Comparison of ENCODE assay signal across 31 cellular contexts in the genomic region with DNA sequence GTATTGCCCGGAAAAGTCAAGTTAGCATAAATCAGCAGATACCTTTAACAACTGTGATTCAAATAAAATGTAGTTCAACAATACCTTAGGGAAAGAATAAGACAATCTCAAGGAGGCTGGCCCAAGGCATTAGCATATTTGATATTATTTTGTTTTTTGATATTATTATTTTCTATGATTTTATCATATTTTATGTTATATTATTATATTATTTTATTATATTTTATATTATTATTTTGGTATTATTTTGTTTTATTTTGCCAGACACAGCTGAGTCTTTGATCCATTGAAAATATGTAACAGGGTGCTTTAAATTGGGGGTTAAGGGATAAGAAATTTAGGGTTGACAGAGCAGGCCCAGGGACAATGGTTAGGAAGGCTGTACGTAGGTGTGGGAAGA.
A peak's percentile ranks its signal among the peaks of the same experiment; 100 is the strongest.
DNase-seq lines count a peak whose midpoint lies in the region; ATAC-seq and TF ChIP-seq lines count a peak whose summit lies in the region.
"Had no signal": no experiment of that assay in that cellular context is flagged by ENCODE, and none has a peak within 500 bp of the region (broad histone marks: within the 10 kb centered on the region; RNA-seq: fewer than 3 reads in every experiment).

No MANE protein-coding gene starts in this region.

- whole genome bisulfite sequencing in neuronal stem cell (ENCODE audit: extremely low coverage in 2 of 2, insufficient read length in 2 of 2, insufficient replicate concordance in 1 of 2), 2 donors, result no CpG with 5 or more reads among the region's 2 CpGs

- DNase-seq in WTC11 (ENCODE audit: low spot score) (no peak), neuronal stem cell (ENCODE audit: low spot score) (no peak), HK-2 (ENCODE audit: unreplicated experiment) (no peak), MCF 10A (ENCODE audit: unreplicated experiment) (no peak)
- DNase-seq: 8988T; ACHN; AML-193; BE2C; C1 segment of cervical spinal cord; Caco-2; Calu3; CD4-positive, alpha-beta memory T cell; CD4-positive, alpha-beta T cell; CD4-positive, CD25-positive, alpha-beta regulatory T cell; CD8-positive, alpha-beta memory T cell; CD8-positive, alpha-beta T cell; COR-L47; DMS 273 treated with DMSO at 0.1 percent for 48 hours; DMS153; DMS53; DMS79; DMS79 treated with DMSO at 0.1 percent for 48 hours; DND-41; EL had no signal

- intact Hi-C loops in MCF 10A (cut with micrococcal nuclease), result no loop called here

- H3K4me1 Mint-ChIP-seq in WTC11, result peaks cover 30% of the 10 kb centered on the region
- H3K4me1 Mint-ChIP-seq in MCF 10A (ENCODE audit: insufficient read depth, unreplicated experiment), result no peaks in the 10 kb centered on the region
- H3K4me1 Mint-ChIP-seq: B cell; CD14-positive monocyte; CD4-positive, alpha-beta memory T cell; CD4-positive, CD25-positive, alpha-beta regulatory T cell; CD8-positive, alpha-beta memory T cell had no signal

- H3K27me3 ChIP-seq in neuronal stem cell (ENCODE audit: control insufficient read depth in 3 of 3, insufficient read depth in 3 of 3, low read depth in 1 of 3, low read length in 3 of 3), result no peaks in the 10 kb centered on the region
- H3K27me3 ChIP-seq: BE2C; BLaER1; BLaER1 treated with 17β-estradiol and CSF1 and Interleukin-3, amounts not matched to agents 10 nM and 100 nM had no signal

- H3K4me2 ChIP-seq in neuronal stem cell (ENCODE audit: insufficient read depth, low read length, poor library complexity, severe bottlenecking), result no peak overlapping the region
- H3K4me2 ChIP-seq: A549; BLaER1; BLaER1 treated with 17β-estradiol and CSF1 and Interleukin-3, amounts not matched to agents 10 nM and 100 nM had no signal

- no peak overlapping the region for H2BK15ac ChIP-seq in neuronal stem cell (ENCODE audit: low read length)

- no peaks in the 10 kb centered on the region for H3K79me1 ChIP-seq in neuronal stem cell (ENCODE audit: low read depth, low read length)

- no peak overlapping the region for H3K18ac ChIP-seq in neuronal stem cell (ENCODE audit: low read length)

- H3K4me1 ChIP-seq in neuronal stem cell (ENCODE audit: control insufficient read depth in 2 of 2, insufficient read depth in 1 of 2, low read depth in 1 of 2, low read length in 2 of 2), result peaks cover 0 to 3% of the 10 kb centered on the region in 2 donors
- H3K4me1 ChIP-seq: A549; BE2C; BLaER1; BLaER1 treated with 17β-estradiol and CSF1 and Interleukin-3, amounts not matched to agents 10 nM and 100 nM; Caco-2 had no signal

- TF ChIP-seq CTCF in WTC11 (IDR thresholded peaks at IDR 0.05) (no peak), MCF 10A (IDR thresholded peaks at IDR 0.05; ENCODE audit: unreplicated experiment) (no peak)

- H2BK120ac ChIP-seq in neuronal stem cell (ENCODE audit: low read depth, low read length), result no peak overlapping the region

- POLR2A ChIA-PET in WTC11 (lab: Charles Lee) (no interaction called here), MCF 10A (lab: Yijun Ruan, JAX) (no interaction called here)

- no peak overlapping the region for H3K14ac ChIP-seq in neuronal stem cell (ENCODE audit: low read length)

- no peaks in the 10 kb centered on the region for H3K27me3 Mint-ChIP-seq in WTC11 (ENCODE audit: low read depth)
- no peaks in the 10 kb centered on the region for H3K27me3 Mint-ChIP-seq in MCF 10A (ENCODE audit: insufficient read depth, unreplicated experiment)
- H3K27me3 Mint-ChIP-seq: B cell; CD4-positive, alpha-beta memory T cell; CD4-positive, alpha-beta T cell; CD4-positive, CD25-positive, alpha-beta regulatory T cell; CD8-positive, alpha-beta memory T cell had no signal

- no peak overlapping the region for H3K27ac Mint-ChIP-seq in WTC11
- H3K27ac Mint-ChIP-seq in MCF 10A (ENCODE audit: low read depth, unreplicated experiment), result no peak overlapping the region
- H3K27ac Mint-ChIP-seq: B cell; CD14-positive monocyte; CD4-positive, alpha-beta memory T cell; CD4-positive, alpha-beta T cell; CD4-positive, CD25-positive, alpha-beta regulatory T cell; CD8-positive, alpha-beta memory T cell; CD8-positive, alpha-beta T cell had no signal

- H2AFZ ChIP-seq in neuronal stem cell (ENCODE audit: low read length), result peak overlapping the region; percentile 13

- no peak overlapping the region for H4K91ac ChIP-seq in neuronal stem cell (ENCODE audit: low read depth, low read length, poor library complexity)

- H3K36me3 Mint-ChIP-seq in WTC11 (0 out of 2 replicates have a peak, but pooled peaks cover 3% of the 10 kb centered on the region), MCF 10A (ENCODE audit: insufficient read depth, unreplicated experiment) (no peaks in the 10 kb centered on the region)
- H3K36me3 Mint-ChIP-seq: CD14-positive monocyte; CD4-positive, alpha-beta memory T cell; CD4-positive, CD25-positive, alpha-beta regulatory T cell; CD8-positive, alpha-beta memory T cell; CD8-positive, alpha-beta T cell had no signal

- CTCF ChIA-PET in WTC11 (lab: Charles Lee) (no interaction called here), MCF 10A (lab: Yijun Ruan, JAX) (interaction anchor here (1.0 kb wide), 1 partner anchor 9 kb away, joined by 4 read pairs; no protein-coding TSS in a partner anchor)

- H3K4me3 Mint-ChIP-seq in WTC11 (no peak overlapping the region), MCF 10A (ENCODE audit: unreplicated experiment) (no peak overlapping the region)
- H3K4me3 Mint-ChIP-seq: B cell; CD14-positive monocyte; CD4-positive, alpha-beta memory T cell; CD4-positive, alpha-beta T cell; CD4-positive, CD25-positive, alpha-beta regulatory T cell; CD8-positive, alpha-beta memory T cell; CD8-positive, alpha-beta T cell had no signal

- H3K9ac ChIP-seq in neuronal stem cell (ENCODE audit: low read depth, low read length, poor library complexity), result no peak overlapping the region
- H3K9ac ChIP-seq: BLaER1; BLaER1 treated with 17β-estradiol and CSF1 and Interleukin-3, amounts not matched to agents 10 nM and 100 nM had no signal

- no peak overlapping the region for H4K8ac ChIP-seq in neuronal stem cell (ENCODE audit: low read depth, low read length)

- no peak overlapping the region for H3K27ac ChIP-seq in neuronal stem cell (replicated peaks; ENCODE audit: low read length)
- H3K27ac ChIP-seq: 22Rv1; A549; BLaER1; BLaER1 treated with 17β-estradiol and CSF1 and Interleukin-3, amounts not matched to agents 10 nM and 100 nM; C4-2B had no signal

- no peak overlapping the region for H2AK5ac ChIP-seq in neuronal stem cell (ENCODE audit: low read depth, low read length)

- H3K9me3 Mint-ChIP-seq in WTC11 (peaks cover 4% of the 10 kb centered on the region), MCF 10A (ENCODE audit: unreplicated experiment) (no peaks in the 10 kb centered on the region)
- H3K9me3 Mint-ChIP-seq: CD4-positive, alpha-beta T cell had no signal

- no peak overlapping the region for H3K4ac ChIP-seq in neuronal stem cell (ENCODE audit: low read length)

- BruUV-seq in MCF 10A (replicated peaks; lab: Mats Ljungman, UMichigan), result no TSS peak

- H2BK5ac ChIP-seq in neuronal stem cell (ENCODE audit: low read length), result no peak overlapping the region

- H3K36me3 ChIP-seq in neuronal stem cell (replicated peaks in 1 of 2; ENCODE audit: control insufficient read depth in 2 of 2, insufficient read depth in 2 of 2, low read length in 2 of 2), result no peaks in the 10 kb centered on the region
- H3K36me3 ChIP-seq: BE2C; BLaER1; BLaER1 treated with 17β-estradiol and CSF1 and Interleukin-3, amounts not matched to agents 10 nM and 100 nM had no signal

- H3K23ac ChIP-seq in neuronal stem cell (ENCODE audit: low read depth, low read length, poor library complexity), result no peak overlapping the region

- H2BK12ac ChIP-seq in neuronal stem cell (ENCODE audit: low read length), result no peak overlapping the region

- H3K9me3 ChIP-seq in neuronal stem cell (replicated peaks in 1 of 2; ENCODE audit: control insufficient read depth in 2 of 2, insufficient read depth in 1 of 2, low read depth in 1 of 2, low read length in 2 of 2), result no peaks in the 10 kb centered on the region
- H3K9me3 ChIP-seq: A549; BE2C; BLaER1; BLaER1 treated with 17β-estradiol and CSF1 and Interleukin-3, amounts not matched to agents 10 nM and 100 nM; Caco-2 had no signal

- no peak overlapping the region for H3K4me3 ChIP-seq in neuronal stem cell (ENCODE audit: low read length in 2 of 2)
- H3K4me3 ChIP-seq: A549; BLaER1; BLaER1 treated with 17β-estradiol and CSF1 and Interleukin-3, amounts not matched to agents 10 nM and 100 nM had no signal

- ATAC-seq in WTC11, result no peak
- ATAC-seq: A549; CD8-positive, alpha-beta T cell had no signal

TF ChIP-seq in WTC11, 78 proteins besides CTCF, POLR2A, EP300 and RAD21:
- TF ChIP-seq HMGA2 (CRISPR knock-in tag; IDR thresholded peaks at IDR 0.05), result peak; percentile 98
- no peak for TF ChIP-seq GABPB1 (CRISPR knock-in tag; IDR thresholded peaks at IDR 0.05)
